ENCODE assay signal across 8 cellular contexts in the genomic region with DNA sequence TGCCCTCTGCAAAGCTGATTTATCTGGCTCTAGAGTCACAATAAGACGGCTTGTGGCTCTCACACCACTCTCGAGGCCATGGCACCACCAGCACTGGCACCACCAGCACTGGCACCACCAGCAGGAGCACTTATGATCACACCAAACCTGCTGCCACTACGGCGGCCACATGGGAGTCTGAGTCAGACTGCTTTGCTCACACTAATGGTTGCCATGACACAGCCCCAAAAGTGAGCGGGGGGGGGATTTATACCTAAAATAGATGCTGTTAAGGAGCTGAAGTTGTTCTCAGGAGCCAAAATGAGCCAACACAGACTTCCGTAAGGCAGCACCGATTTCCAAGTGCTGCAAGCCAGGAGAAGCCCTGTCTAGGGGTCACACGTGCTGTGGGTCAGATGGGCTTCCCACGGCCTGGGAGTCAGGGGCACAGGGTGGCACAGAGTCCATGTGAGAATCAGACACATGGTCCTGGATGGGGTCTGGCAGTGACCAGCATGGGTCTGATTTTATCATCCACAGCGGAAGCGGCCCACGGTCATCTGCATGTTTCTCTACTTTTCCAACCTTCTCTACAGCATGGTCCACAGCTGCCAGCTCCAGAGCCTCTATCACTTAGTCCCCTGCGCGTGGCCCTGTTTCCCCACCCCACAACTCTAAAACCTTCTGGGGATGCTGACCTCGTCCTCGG. TPM values are rescaled to one million over a fixed set of nuclear protein-coding genes. Genes with fewer than 3 reads are reported as not detected.
DNase-seq lines count a peak whose midpoint lies in the region; ATAC-seq lines count a peak whose summit lies in the region.
"Had no signal": no experiment of that assay in that cellular context is flagged by ENCODE, and none has a peak within 500 bp of the region (broad histone marks: within the 10 kb centered on the region; RNA-seq: fewer than 3 reads in every experiment).

No MANE protein-coding gene starts in this region.

- intact Hi-C loops in left ventricle myocardium superior (cut with micrococcal nuclease) = no loop called here

- DNase-seq in GOT3 (lab: John Stamatoyannopoulos, UW) (peak; percentile 41), left ventricle myocardium superior (no peak), COR-L47 (lab: John Stamatoyannopoulos, UW) (no peak), NCI-H128 (lab: John Stamatoyannopoulos, UW; ENCODE audit: unreplicated experiment) (no peak), kidney glomerular epithelial cell (lab: John Stamatoyannopoulos, UW) (no peak)
- no peak for DNase-seq in activated naive CD4-positive, alpha-beta T cell treated with anti-CD3 and anti-CD28 coated beads, Interleukin-2, amount 50 U/mL, for 72 hours (ENCODE audit: low spot score in 2 of 2)
- no peak for DNase-seq in stimulated activated effector memory CD8-positive, alpha-beta T cell treated with anti-CD3 and anti-CD28 coated beads, Interleukin-12 subunit alpha, Interleukin-12 subunit beta, amount 100 ng/mL, for 72 hours (ENCODE audit: low spot score in 2 of 2)
- DNase-seq: NCI-H2107 had no signal

- no peak overlapping the region for H3K4me3 Mint-ChIP-seq in stimulated activated effector memory CD8-positive, alpha-beta T cell treated with anti-CD3 and anti-CD28 coated beads, Interleukin-12 subunit alpha, Interleukin-12 subunit beta, amount 100 ng/mL, for 72 hours

- H3K9me3 Mint-ChIP-seq in activated naive CD4-positive, alpha-beta T cell treated with anti-CD3 and anti-CD28 coated beads, Interleukin-2, amount 50 U/mL, for 72 hours = peaks cover 8 to 26% of the 10 kb centered on the region in 2 donors
- H3K9me3 Mint-ChIP-seq in stimulated activated effector memory CD8-positive, alpha-beta T cell treated with anti-CD3 and anti-CD28 coated beads, Interleukin-12 subunit alpha, Interleukin-12 subunit beta, amount 100 ng/mL, for 72 hours = peaks cover 16% of the 10 kb centered on the region

- ATAC-seq in activated naive CD4-positive, alpha-beta T cell treated with anti-CD3 and anti-CD28 coated beads, Interleukin-2, amount 50 U/mL, for 72 hours = peak; percentile 19 to 21
- peak; percentile 56 for ATAC-seq in left ventricle myocardium superior
- peak; percentile 22 for ATAC-seq in stimulated activated effector memory CD8-positive, alpha-beta T cell treated with anti-CD3 and anti-CD28 coated beads, Interleukin-12 subunit alpha, Interleukin-12 subunit beta, amount 100 ng/mL, for 72 hours

- H3K27ac Mint-ChIP-seq in activated naive CD4-positive, alpha-beta T cell treated with anti-CD3 and anti-CD28 coated beads, Interleukin-2, amount 50 U/mL, for 72 hours = no peak overlapping the region
- no peak overlapping the region for H3K27ac Mint-ChIP-seq in stimulated activated effector memory CD8-positive, alpha-beta T cell treated with anti-CD3 and anti-CD28 coated beads, Interleukin-12 subunit alpha, Interleukin-12 subunit beta, amount 100 ng/mL, for 72 hours

- peaks cover 23 to 35% of the 10 kb centered on the region in 2 donors for H3K36me3 Mint-ChIP-seq in activated naive CD4-positive, alpha-beta T cell treated with anti-CD3 and anti-CD28 coated beads, Interleukin-2, amount 50 U/mL, for 72 hours
- H3K36me3 Mint-ChIP-seq in stimulated activated effector memory CD8-positive, alpha-beta T cell treated with anti-CD3 and anti-CD28 coated beads, Interleukin-12 subunit alpha, Interleukin-12 subunit beta, amount 100 ng/mL, for 72 hours = peaks cover 35% of the 10 kb centered on the region

- peaks cover 63% of the 10 kb centered on the region for H3K4me1 Mint-ChIP-seq in stimulated activated effector memory CD8-positive, alpha-beta T cell treated with anti-CD3 and anti-CD28 coated beads, Interleukin-12 subunit alpha, Interleukin-12 subunit beta, amount 100 ng/mL, for 72 hours

RNA-seq across cellular contexts. Expression of a gene that starts 16.7 kb away (rescaled TPM):
- 10 to 100 TPM; 83.1 to 89.6 TPM for total RNA-seq in activated naive CD4-positive, alpha-beta T cell treated with anti-CD3 and anti-CD28 coated beads, Interleukin-2, amount 50 U/mL, for 72 hours
- 21.1 TPM for total RNA-seq in left ventricle myocardium superior
